17 cellular contexts compared by ENCODE assay signal in genomic region chr16:50393461-50394214, GRCh38.
"Had no signal": no experiment of that assay in that cellular context is flagged by ENCODE, and none has a peak within 500 bp of the region (broad histone marks: within the 10 kb centered on the region; RNA-seq: fewer than 3 reads in every experiment).

No MANE protein-coding gene starts in this region.

- H3K4me3 ChIP-seq: adrenal gland, colonic mucosa, suprapubic skin, upper lobe of right lung had no signal

- DNase-seq: activated CD4-positive, alpha-beta T cell treated with anti-CD3 and anti-CD28 coated beads, Interleukin-2, amount 50 U/mL, for 48 hours; activated CD4-positive, CD25-positive, alpha-beta regulatory T cell; activated naive CD4-positive, alpha-beta T cell treated with anti-CD3 and anti-CD28 coated beads for 36 hours; caudate nucleus; colonic mucosa; effector memory CD4-positive, alpha-beta T cell; hippocampal formation; kidney glomerular epithelial cell; mammary epithelial cell; natural killer cell; SK-N-SH; stimulated activated CD4-positive, alpha-beta T cell treated with anti-CD3 and anti-CD28 coated beads, Interleukin-2, amount 100 ng/mL, for 48 hours; stimulated activated naive CD8-positive, alpha-beta T cell treated with anti-CD3 and anti-CD28 coated beads, Interleukin-15, Interleukin-2, amounts not matched to agents 100 U/mL and 50 U/mL, for 24 hours; upper lobe of right lung had no signal

- H3K27ac Mint-ChIP-seq: activated naive CD4-positive, alpha-beta T cell treated with anti-CD3 and anti-CD28 coated beads for 36 hours; T-helper 1 cell treated with Interleukin-12 subunit alpha and Interleukin-12 subunit beta and Interleukin-4 antibody, amounts not matched to agents 30 μg/mL and 1 μg/mL, for 36 hours had no signal

- H3K9me3 Mint-ChIP-seq: activated naive CD4-positive, alpha-beta T cell treated with anti-CD3 and anti-CD28 coated beads for 36 hours; natural killer cell; T-helper 1 cell treated with Interleukin-12 subunit alpha and Interleukin-12 subunit beta and Interleukin-4 antibody, amounts not matched to agents 30 μg/mL and 1 μg/mL, for 36 hours had no signal

- H3K36me3 Mint-ChIP-seq: natural killer cell had no signal

- H3K4me3 Mint-ChIP-seq: activated naive CD4-positive, alpha-beta T cell treated with anti-CD3 and anti-CD28 coated beads for 36 hours; natural killer cell; T-helper 1 cell treated with Interleukin-12 subunit alpha and Interleukin-12 subunit beta and Interleukin-4 antibody, amounts not matched to agents 30 μg/mL and 1 μg/mL, for 36 hours had no signal

- ATAC-seq: natural killer cell; stimulated activated naive CD8-positive, alpha-beta T cell treated with anti-CD3 and anti-CD28 coated beads, Interleukin-15, Interleukin-2, amounts not matched to agents 100 U/mL and 50 U/mL, for 24 hours; upper lobe of right lung had no signal
